Comparison of ENCODE assay signal across 1 cellular context in genomic region chr16:84548508-84548907, GRCh38.
TF ChIP-seq lines count a peak whose summit lies in the region.

No MANE protein-coding gene starts in this region.

TF ChIP-seq in HCT116, 20 proteins besides CTCF, POLR2A, EP300 and RAD21 (continued from another document):
- TF ChIP-seq, protein P1, sequence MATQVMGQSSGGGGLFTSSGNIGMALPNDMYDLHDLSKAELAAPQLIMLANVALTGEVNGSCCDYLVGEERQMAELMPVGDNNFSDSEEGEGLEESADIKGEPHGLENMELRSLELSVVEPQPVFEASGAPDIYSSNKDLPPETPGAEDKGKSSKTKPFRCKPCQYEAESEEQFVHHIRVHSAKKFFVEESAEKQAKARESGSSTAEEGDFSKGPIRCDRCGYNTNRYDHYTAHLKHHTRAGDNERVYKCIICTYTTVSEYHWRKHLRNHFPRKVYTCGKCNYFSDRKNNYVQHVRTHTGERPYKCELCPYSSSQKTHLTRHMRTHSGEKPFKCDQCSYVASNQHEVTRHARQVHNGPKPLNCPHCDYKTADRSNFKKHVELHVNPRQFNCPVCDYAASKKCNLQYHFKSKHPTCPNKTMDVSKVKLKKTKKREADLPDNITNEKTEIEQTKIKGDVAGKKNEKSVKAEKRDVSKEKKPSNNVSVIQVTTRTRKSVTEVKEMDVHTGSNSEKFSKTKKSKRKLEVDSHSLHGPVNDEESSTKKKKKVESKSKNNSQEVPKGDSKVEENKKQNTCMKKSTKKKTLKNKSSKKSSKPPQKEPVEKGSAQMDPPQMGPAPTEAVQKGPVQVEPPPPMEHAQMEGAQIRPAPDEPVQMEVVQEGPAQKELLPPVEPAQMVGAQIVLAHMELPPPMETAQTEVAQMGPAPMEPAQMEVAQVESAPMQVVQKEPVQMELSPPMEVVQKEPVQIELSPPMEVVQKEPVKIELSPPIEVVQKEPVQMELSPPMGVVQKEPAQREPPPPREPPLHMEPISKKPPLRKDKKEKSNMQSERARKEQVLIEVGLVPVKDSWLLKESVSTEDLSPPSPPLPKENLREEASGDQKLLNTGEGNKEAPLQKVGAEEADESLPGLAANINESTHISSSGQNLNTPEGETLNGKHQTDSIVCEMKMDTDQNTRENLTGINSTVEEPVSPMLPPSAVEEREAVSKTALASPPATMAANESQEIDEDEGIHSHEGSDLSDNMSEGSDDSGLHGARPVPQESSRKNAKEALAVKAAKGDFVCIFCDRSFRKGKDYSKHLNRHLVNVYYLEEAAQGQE (IDR thresholded peaks at IDR 0.05; ENCODE audit: low read depth): no peak
- TF ChIP-seq, protein P2, sequence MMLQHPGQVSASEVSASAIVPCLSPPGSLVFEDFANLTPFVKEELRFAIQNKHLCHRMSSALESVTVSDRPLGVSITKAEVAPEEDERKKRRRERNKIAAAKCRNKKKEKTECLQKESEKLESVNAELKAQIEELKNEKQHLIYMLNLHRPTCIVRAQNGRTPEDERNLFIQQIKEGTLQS (IDR thresholded peaks at IDR 0.05): no peak
- TF ChIP-seq ELF1 (IDR thresholded peaks at IDR 0.05; ENCODE audit: borderline replicate concordance, low read depth): no peak
TF ChIP-seq in HCT116: peak in this region for 0.
